18 cellular contexts compared by ENCODE assay signal in genomic region chr10:124559372-124560132, GRCh38.
A peak's percentile ranks its signal among the peaks of the same experiment; 100 is the strongest.
DNase-seq lines count a peak whose midpoint lies in the region; ATAC-seq and TF ChIP-seq lines count a peak whose summit lies in the region.
"Had no signal": no experiment of that assay in that cellular context is flagged by ENCODE, and none has a peak within 500 bp of the region (broad histone marks: within the 10 kb centered on the region; RNA-seq: fewer than 3 reads in every experiment).

No MANE protein-coding gene starts in this region.

- no peaks in the 10 kb centered on the region for H3K27me3 Mint-ChIP-seq in effector memory CD8-positive, alpha-beta T cell
- H3K27me3 Mint-ChIP-seq: activated naive CD8-positive, alpha-beta T cell treated with anti-CD3 and anti-CD28 coated beads for 36 hours; memory B cell had no signal

- TF ChIP-seq CTCF in dorsolateral prefrontal cortex (IDR thresholded peaks at IDR 0.05 in 54 of 56, conservative IDR thresholded peaks at IDR 0.05 in 2 of 56; ENCODE audit: low read depth in 1 of 56, partially characterized antibody in 56 of 56) (no peak), lung (IDR thresholded peaks at IDR 0.05; ENCODE audit: control extremely low read depth, extremely low read depth) (no peak)

- peaks cover 2% of the 10 kb centered on the region for H3K36me3 Mint-ChIP-seq in effector memory CD8-positive, alpha-beta T cell (ENCODE audit: insufficient read depth)
- H3K36me3 Mint-ChIP-seq: activated naive CD8-positive, alpha-beta T cell treated with anti-CD3 and anti-CD28 coated beads for 36 hours had no signal

- no peaks in the 10 kb centered on the region for H3K9me3 Mint-ChIP-seq in effector memory CD8-positive, alpha-beta T cell
- H3K9me3 Mint-ChIP-seq: activated naive CD8-positive, alpha-beta T cell treated with anti-CD3 and anti-CD28 coated beads for 36 hours had no signal

- intact Hi-C loops in dorsolateral prefrontal cortex (cut with DNase I) = loop anchor here in 1 of 2 donors (1.0 kb wide), 1 partner anchor 169 kb away; no protein-coding TSS in a partner anchor

- H3K9me3 ChIP-seq in Karpas-422 (ENCODE audit: low read length) = no peaks in the 10 kb centered on the region
- H3K9me3 ChIP-seq in lung (ENCODE audit: control insufficient read depth in 2 of 2, insufficient read depth in 1 of 2, low read length in 1 of 2) = no peaks in the 10 kb centered on the region
- H3K9me3 ChIP-seq in stomach smooth muscle (ENCODE audit: control insufficient read depth in 2 of 2, low read length in 2 of 2) = no peaks in the 10 kb centered on the region
- H3K9me3 ChIP-seq: Caco-2, colonic mucosa had no signal

- ATAC-seq in lung (ENCODE audit: insufficient read depth, low FRiP score) (no peak), HG02798 (IDR thresholded peaks at IDR 0.05; ENCODE audit: poor library complexity, unreplicated experiment) (no peak), HG03571 (IDR thresholded peaks at IDR 0.05; ENCODE audit: unreplicated experiment) (no peak)
- ATAC-seq in effector memory CD8-positive, alpha-beta T cell (replicated peaks) = no peak

- peaks cover 52% of the 10 kb centered on the region; the same call in 1 of the 2 replicates for H4K20me1 ChIP-seq in Karpas-422 (ENCODE audit: insufficient read depth, low read depth, low read length)

- H3K9ac ChIP-seq in Karpas-422 (ENCODE audit: low read length) (no peak overlapping the region), stomach smooth muscle (ENCODE audit: low read length in 2 of 2) (peak overlapping the region in 1 of 2 donors; percentile 55)

- no peaks in the 10 kb centered on the region for H3K9me2 ChIP-seq in Karpas-422 (replicated peaks; ENCODE audit: insufficient read depth, low read length)

- H3K4me3 ChIP-seq in Karpas-422 (ENCODE audit: low read length) = no peak overlapping the region
- no peak overlapping the region for H3K4me3 ChIP-seq in dorsolateral prefrontal cortex
- no peak overlapping the region for H3K4me3 ChIP-seq in lung
- H3K4me3 ChIP-seq in stomach smooth muscle (ENCODE audit: low read length in 2 of 2) = no peak overlapping the region
- H3K4me3 ChIP-seq: colonic mucosa had no signal

- H3K4me1 Mint-ChIP-seq in effector memory CD8-positive, alpha-beta T cell (ENCODE audit: low read depth in 2 of 2) = no peaks in the 10 kb centered on the region
- H3K4me1 Mint-ChIP-seq: activated naive CD8-positive, alpha-beta T cell treated with anti-CD3 and anti-CD28 coated beads for 36 hours had no signal

- DNase-seq in Karpas-422 (no peak), dorsolateral prefrontal cortex (peak in 3 of 10 donors; percentile 36 to 44 (median 37)), lung (ENCODE audit: low spot score) (no peak), glomerular visceral epithelial cell (ENCODE audit: extremely low spot score) (no peak)
- DNase-seq in effector memory CD8-positive, alpha-beta T cell = no peak
- DNase-seq: activated CD4-positive, alpha-beta T cell treated with anti-CD3 and anti-CD28 coated beads for 4 hours; activated naive CD8-positive, alpha-beta T cell treated with anti-CD3 and anti-CD28 coated beads for 36 hours; activated T-cell treated with anti-CD3 and anti-CD28 coated beads, Interleukin-2, amount 50 U/mL, for 1 hour; colonic mucosa; NCI-H1105 treated with DMSO at 0.1 percent for 48 hours; NCI-H2227 treated with DMSO at 0.1 percent for 48 hours; SIG-M5; stimulated activated CD4-positive, alpha-beta T cell treated with anti-CD3 and anti-CD28 coated beads, Interleukin-15, amount 100 ng/mL, for 24 hours had no signal

- no peak overlapping the region for H3K27ac Mint-ChIP-seq in effector memory CD8-positive, alpha-beta T cell
- H3K27ac Mint-ChIP-seq: activated naive CD8-positive, alpha-beta T cell treated with anti-CD3 and anti-CD28 coated beads for 36 hours; memory B cell had no signal

- H3K36me3 ChIP-seq in Karpas-422 (ENCODE audit: insufficient read depth, low read length) (peaks cover 73% of the 10 kb centered on the region), lung (ENCODE audit: control insufficient read depth in 2 of 2, insufficient read depth in 2 of 2, low read length in 2 of 2) (no peaks in the 10 kb centered on the region), stomach smooth muscle (ENCODE audit: control insufficient read depth in 2 of 2, insufficient read depth in 2 of 2, low read length in 2 of 2) (no peaks in the 10 kb centered on the region)
- H3K36me3 ChIP-seq: colonic mucosa had no signal

- H2AFZ ChIP-seq in Karpas-422 (ENCODE audit: low read length) = no peak overlapping the region

- no peak overlapping the region for H3K4me2 ChIP-seq in Karpas-422 (ENCODE audit: low read depth, low read length, poor library complexity, severe bottlenecking)

- H3K27me3 ChIP-seq in Karpas-422 (ENCODE audit: low read length) (no peaks in the 10 kb centered on the region), dorsolateral prefrontal cortex (no peaks in the 10 kb centered on the region), lung (ENCODE audit: control insufficient read depth, insufficient read depth) (no peaks in the 10 kb centered on the region), stomach smooth muscle (ENCODE audit: control insufficient read depth in 1 of 2, insufficient read depth in 2 of 2, low read length in 2 of 2) (no peaks in the 10 kb centered on the region)
- H3K27me3 ChIP-seq: colonic mucosa had no signal

- 88 to 95% methylated on average over 11 of the region's 11 CpGs for WGBS in lung, 2 donors

- peaks cover 95% of the 10 kb centered on the region for H3K79me2 ChIP-seq in Karpas-422 (ENCODE audit: low read length)

- H3K27ac ChIP-seq in Karpas-422 (ENCODE audit: low read length) (0 out of 2 replicates have a peak overlapping the region, but pooled peaks have one; percentile 21), dorsolateral prefrontal cortex (peak overlapping the region; percentile 45 to 98 (median 92)), lung (ENCODE audit: low read depth in 1 of 2, low read length in 1 of 2) (peak overlapping the region; percentile 47 to 70), stomach smooth muscle (ENCODE audit: low read length) (peak overlapping the region; percentile 80)
- H3K27ac ChIP-seq: colonic mucosa had no signal

- no peak overlapping the region for H3K4me3 Mint-ChIP-seq in effector memory CD8-positive, alpha-beta T cell
- H3K4me3 Mint-ChIP-seq: activated naive CD8-positive, alpha-beta T cell treated with anti-CD3 and anti-CD28 coated beads for 36 hours; memory B cell had no signal

- H3K4me1 ChIP-seq in Karpas-422 (ENCODE audit: low read length) (peaks cover 62% of the 10 kb centered on the region), lung (ENCODE audit: control insufficient read depth in 2 of 2, insufficient read depth in 2 of 2, low read length in 2 of 2) (peaks cover 12 to 14% of the 10 kb centered on the region in 2 donors), stomach smooth muscle (ENCODE audit: control insufficient read depth, insufficient read depth, low read length) (peaks cover 34% of the 10 kb centered on the region)
- H3K4me1 ChIP-seq: Caco-2, colonic mucosa had no signal

Comparison
In these comparisons a context has a peak if more than half of its experiments do, and no peak if none do; other contexts are left out.
1. H3K27ac ChIP-seq: peak in every context shown above with its lines; median percentile 92 in dorsolateral prefrontal cortex; 80 in stomach smooth muscle; 58 in lung; 21 in Karpas-422.